Comparison of ENCODE assay signal across 8 cellular contexts in the genomic region with DNA sequence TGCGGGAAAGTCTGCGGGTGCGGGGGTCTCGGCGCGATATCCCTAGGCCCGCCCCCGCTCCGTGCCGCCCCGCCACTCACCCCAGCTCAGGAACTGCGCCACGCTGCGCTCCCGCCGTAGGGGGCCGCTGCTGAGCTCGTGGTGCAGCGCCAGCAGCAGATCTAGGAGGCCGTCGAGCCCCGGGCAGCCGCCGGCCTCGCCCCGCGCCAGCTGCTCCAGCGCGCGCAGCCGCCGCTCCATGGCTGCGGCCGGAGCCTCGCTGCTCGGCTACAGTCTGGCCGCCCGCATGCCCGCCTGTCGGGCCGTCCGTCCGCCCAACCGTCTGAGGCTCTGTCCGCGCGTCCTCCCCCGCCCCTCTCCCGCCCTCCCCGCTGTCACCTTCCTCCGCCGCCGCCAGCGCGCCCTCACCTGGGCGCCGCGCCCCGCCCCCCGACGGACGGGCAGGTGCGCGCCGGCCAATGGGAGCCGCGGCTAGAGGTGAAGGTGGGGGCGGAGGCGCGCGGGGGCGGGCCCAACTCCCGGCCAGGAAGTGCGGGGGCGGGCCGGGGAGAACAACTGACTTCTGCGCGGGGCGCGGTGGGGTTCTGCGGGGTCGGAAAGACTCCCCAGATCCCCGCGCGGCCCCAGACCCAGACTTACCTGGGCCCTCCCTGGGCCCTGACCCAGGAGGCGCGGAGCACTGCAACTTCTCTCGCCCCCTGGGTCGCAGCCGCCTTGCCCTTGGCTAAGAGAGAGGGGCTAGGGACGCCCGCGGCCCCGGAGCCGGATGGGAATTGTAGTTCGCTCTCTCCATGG. TPM values are rescaled to one million over a fixed set of nuclear protein-coding genes. Genes with fewer than 3 reads are reported as not detected.
DNase-seq lines count a peak whose midpoint lies in the region; ATAC-seq lines count a peak whose summit lies in the region.

A gene with protein sequence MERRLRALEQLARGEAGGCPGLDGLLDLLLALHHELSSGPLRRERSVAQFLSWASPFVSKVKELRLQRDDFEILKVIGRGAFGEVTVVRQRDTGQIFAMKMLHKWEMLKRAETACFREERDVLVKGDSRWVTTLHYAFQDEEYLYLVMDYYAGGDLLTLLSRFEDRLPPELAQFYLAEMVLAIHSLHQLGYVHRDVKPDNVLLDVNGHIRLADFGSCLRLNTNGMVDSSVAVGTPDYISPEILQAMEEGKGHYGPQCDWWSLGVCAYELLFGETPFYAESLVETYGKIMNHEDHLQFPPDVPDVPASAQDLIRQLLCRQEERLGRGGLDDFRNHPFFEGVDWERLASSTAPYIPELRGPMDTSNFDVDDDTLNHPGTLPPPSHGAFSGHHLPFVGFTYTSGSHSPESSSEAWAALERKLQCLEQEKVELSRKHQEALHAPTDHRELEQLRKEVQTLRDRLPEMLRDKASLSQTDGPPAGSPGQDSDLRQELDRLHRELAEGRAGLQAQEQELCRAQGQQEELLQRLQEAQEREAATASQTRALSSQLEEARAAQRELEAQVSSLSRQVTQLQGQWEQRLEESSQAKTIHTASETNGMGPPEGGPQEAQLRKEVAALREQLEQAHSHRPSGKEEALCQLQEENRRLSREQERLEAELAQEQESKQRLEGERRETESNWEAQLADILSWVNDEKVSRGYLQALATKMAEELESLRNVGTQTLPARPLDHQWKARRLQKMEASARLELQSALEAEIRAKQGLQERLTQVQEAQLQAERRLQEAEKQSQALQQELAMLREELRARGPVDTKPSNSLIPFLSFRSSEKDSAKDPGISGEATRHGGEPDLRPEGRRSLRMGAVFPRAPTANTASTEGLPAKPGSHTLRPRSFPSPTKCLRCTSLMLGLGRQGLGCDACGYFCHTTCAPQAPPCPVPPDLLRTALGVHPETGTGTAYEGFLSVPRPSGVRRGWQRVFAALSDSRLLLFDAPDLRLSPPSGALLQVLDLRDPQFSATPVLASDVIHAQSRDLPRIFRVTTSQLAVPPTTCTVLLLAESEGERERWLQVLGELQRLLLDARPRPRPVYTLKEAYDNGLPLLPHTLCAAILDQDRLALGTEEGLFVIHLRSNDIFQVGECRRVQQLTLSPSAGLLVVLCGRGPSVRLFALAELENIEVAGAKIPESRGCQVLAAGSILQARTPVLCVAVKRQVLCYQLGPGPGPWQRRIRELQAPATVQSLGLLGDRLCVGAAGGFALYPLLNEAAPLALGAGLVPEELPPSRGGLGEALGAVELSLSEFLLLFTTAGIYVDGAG (N-terminal part only) (minus strand): TSS at position 324 of the 795 bp plus-strand sequence. CDS start 84 bp downstream, at position 240.

- intact Hi-C loops in Right ventricle myocardium inferior (cut with DNase I): loop anchor here (5.0 kb wide), 1 partner anchor 168 kb away; a partner anchor contains a TSS
- intact Hi-C loops in cardiac septum (cut with DNase I): loop anchor here (5.0 to 10.0 kb wide), 2 partner anchors 168 to 230 kb away; a partner anchor contains a TSS

- peak within 1 kb of the TSS; percentile 67 for H3K9ac ChIP-seq in iPS-20b (ENCODE audit: low read depth, low read length)

- H3K36me3 ChIP-seq in iPS-20b (ENCODE audit: insufficient read depth, low read depth, low read length): peaks cover 6% of the 10 kb centered on the region

- in situ Hi-C loops in T47D (cut with HindIII; ENCODE audit: low pct_unique_long_range_greater_than_20kb, low sequenced_read_pairs): no loop called here

- peak within 1 kb of the TSS; percentile 68 for H3K4me3 ChIP-seq in iPS-20b (ENCODE audit: low read length)

- H3K27me3 ChIP-seq in iPS-20b (ENCODE audit: insufficient read depth, low read length): peaks cover 5% of the 10 kb centered on the region; the same call in 1 of the 2 replicates

- no peak within 1 kb of the TSS for H3K27ac ChIP-seq in iPS-20b (ENCODE audit: low read length)

- ATAC-seq in Right ventricle myocardium inferior (peak; percentile 41), HG02763 (IDR thresholded peaks at IDR 0.05; ENCODE audit: unreplicated experiment) (no peak)

- H3K4me1 ChIP-seq in iPS-20b (ENCODE audit: insufficient read depth, low read length): peaks cover 11% of the 10 kb centered on the region

- DNase-seq in Right ventricle myocardium inferior (ENCODE audit: missing footprints) (peak; percentile 86), cardiac septum (ENCODE audit: low spot score) (no peak), NCI-H187 treated with DMSO at 0.1 percent for 48 hours (lab: John Stamatoyannopoulos, UW) (peak; percentile 43), T1000 (lab: John Stamatoyannopoulos, UW) (peak; percentile 43), T47D (ENCODE audit: low read depth in 1 of 2, low spot score in 1 of 2) (peak; percentile 95 to 96)
- DNase-seq in stimulated activated CD4-positive, alpha-beta T cell treated with anti-CD3 and anti-CD28 coated beads, Interleukin-2, amount 100 ng/mL, for 24 hours: peak; percentile 67 to 70

- no peaks in the 10 kb centered on the region for H3K9me3 ChIP-seq in iPS-20b (ENCODE audit: insufficient read depth, low read depth, low read length)

RNA-seq across cellular contexts. Expression of the gene that starts here (rescaled TPM):
- total RNA-seq in Right ventricle myocardium inferior (0.16 TPM), cardiac septum (1.2 TPM)

Comparison
In these comparisons a context has a peak if more than half of its experiments do, and no peak if none do; other contexts are left out.
1. Peak in DNase-seq and ATAC-seq in Right ventricle myocardium inferior; RNA of the gene not detected or under 1 TPM.